11 cellular contexts compared by ENCODE assay signal in genomic region chr9:129664664-129665007, GRCh38. TPM values are rescaled to one million over a fixed set of nuclear protein-coding genes. Genes with fewer than 3 reads are reported as not detected.
A peak's percentile ranks its signal among the peaks of the same experiment; 100 is the strongest.
DNase-seq lines count a peak whose midpoint lies in the region; ATAC-seq and TF ChIP-seq lines count a peak whose summit lies in the region.
"Had no signal": no experiment of that assay in that cellular context is flagged by ENCODE, and none has a peak within 500 bp of the region (broad histone marks: within the 10 kb centered on the region; RNA-seq: fewer than 3 reads in every experiment).

No MANE protein-coding gene starts in this region.

- no peaks in the 10 kb centered on the region for H3K79me2 ChIP-seq in fibroblast of lung (ENCODE audit: control insufficient read depth, insufficient read depth, low read length)

- no peaks in the 10 kb centered on the region for H4K20me1 ChIP-seq in fibroblast of lung (ENCODE audit: control insufficient read depth, extremely low read depth, insufficient read depth, low read length)

- DNase-seq in CD4-positive, alpha-beta T cell, result no peak
- DNase-seq in NT2/D1 (ENCODE audit: low read depth, low spot score) (no peak), fibroblast of lung (ENCODE audit: low read depth in 2 of 2) (no peak), psoas muscle (no peak), amygdala (lab: John Stamatoyannopoulos, UW) (no peak), SW 1271 (lab: John Stamatoyannopoulos, UW) (no peak), SW480 (ENCODE audit: low spot score) (no peak)
- DNase-seq: effector CD4-positive, alpha-beta T cell; left lung had no signal

- peaks cover 15% of the 10 kb centered on the region for H3K27me3 ChIP-seq in CD4-positive, alpha-beta T cell (ENCODE audit: control insufficient read depth, insufficient read depth, low read length)
- H3K27me3 ChIP-seq in NT2/D1 (ENCODE audit: insufficient read depth, insufficient read length) (peaks cover 4% of the 10 kb centered on the region), fibroblast of lung (ENCODE audit: control insufficient read depth, insufficient read depth, low read length) (no peaks in the 10 kb centered on the region), psoas muscle (ENCODE audit: insufficient read depth in 3 of 3, low read length in 2 of 3) (peaks cover 0 to 60% (median 18%) of the 10 kb centered on the region in 3 donors)

- H3K4me3 ChIP-seq in NT2/D1 (ENCODE audit: insufficient read length, low read depth) (peak overlapping the region; percentile 51), fibroblast of lung (replicated peaks in 1 of 4; ENCODE audit: control extremely low read depth in 1 of 4, insufficient read depth in 1 of 4, low read depth in 3 of 4, low read length in 4 of 4) (peak overlapping the region in 1 of 4 experiments; percentile 64), psoas muscle (peak overlapping the region; percentile 47)

- 16% methylated on average over 13 of the region's 13 CpGs for WGBS in psoas muscle, 3 donors

- H3K4me1 ChIP-seq in NT2/D1 (ENCODE audit: insufficient read depth, insufficient read length) (peaks cover 23% of the 10 kb centered on the region), fibroblast of lung (ENCODE audit: control insufficient read depth, extremely low read depth, insufficient read depth, low read length) (no peaks in the 10 kb centered on the region), psoas muscle (no peaks in the 10 kb centered on the region)

- no peaks in the 10 kb centered on the region for H3K36me3 ChIP-seq in NT2/D1 (ENCODE audit: insufficient read depth, insufficient read length, low read length)
- H3K36me3 ChIP-seq in fibroblast of lung (ENCODE audit: control insufficient read depth, insufficient read depth, low read length), result no peaks in the 10 kb centered on the region
- no peaks in the 10 kb centered on the region for H3K36me3 ChIP-seq in psoas muscle (ENCODE audit: insufficient read depth in 1 of 2, low read depth in 1 of 2)
- H3K36me3 ChIP-seq: left lung had no signal

- H3K9ac ChIP-seq in NT2/D1 (ENCODE audit: insufficient read length, low read depth) (peak overlapping the region; percentile 61), fibroblast of lung (ENCODE audit: insufficient read depth, low read length) (no peak overlapping the region)

- H3K9me3 Mint-ChIP-seq in CD4-positive, alpha-beta T cell, result no peaks in the 10 kb centered on the region

- intact Hi-C loops in CD4-positive, alpha-beta T cell (cut with DNase I, micrococcal nuclease), result no loop called here
- intact Hi-C loops in psoas muscle (cut with DNase I), result no loop called here

- no peaks in the 10 kb centered on the region for H3K4me1 Mint-ChIP-seq in CD4-positive, alpha-beta T cell (ENCODE audit: low read depth)

- H3K9me3 ChIP-seq in CD4-positive, alpha-beta T cell (ENCODE audit: control insufficient read depth, low read length), result no peaks in the 10 kb centered on the region
- no peaks in the 10 kb centered on the region for H3K9me3 ChIP-seq in NT2/D1 (ENCODE audit: insufficient read depth, low read length)
- H3K9me3 ChIP-seq in fibroblast of lung (ENCODE audit: control insufficient read depth, insufficient read depth, low read depth, low read length), result no peaks in the 10 kb centered on the region
- no peaks in the 10 kb centered on the region for H3K9me3 ChIP-seq in psoas muscle
- H3K9me3 ChIP-seq: left lung had no signal

- TF ChIP-seq CTCF in CD4-positive, alpha-beta T cell (IDR thresholded peaks at IDR 0.05), result no peak
- no peak for TF ChIP-seq CTCF in fibroblast of lung (conservative IDR thresholded peaks at IDR 0.05 in 1 of 2, IDR thresholded peaks at IDR 0.05 in 1 of 2; ENCODE audit: low read depth in 1 of 2, low read length in 2 of 2)
- TF ChIP-seq CTCF in psoas muscle (IDR thresholded peaks at IDR 0.05), result no peak

- ATAC-seq in CD4-positive, alpha-beta T cell (ENCODE audit: poor library complexity), result no peak
- no peak for ATAC-seq in psoas muscle
- ATAC-seq in GM19463 (IDR thresholded peaks at IDR 0.05; ENCODE audit: unreplicated experiment), result no peak

- H3K27me3 Mint-ChIP-seq in CD4-positive, alpha-beta T cell, result peaks cover 12% of the 10 kb centered on the region

- no peak overlapping the region for H3K27ac ChIP-seq in CD4-positive, alpha-beta T cell (ENCODE audit: low read depth, low read length)
- H3K27ac ChIP-seq in fibroblast of lung (ENCODE audit: insufficient read depth, low read length), result no peak overlapping the region
- no peak overlapping the region for H3K27ac ChIP-seq in psoas muscle
- H3K27ac ChIP-seq: left lung had no signal

- no peaks in the 10 kb centered on the region for H3K36me3 Mint-ChIP-seq in CD4-positive, alpha-beta T cell (ENCODE audit: low read depth)

- H3K27ac Mint-ChIP-seq in CD4-positive, alpha-beta T cell, result no peak overlapping the region

- H3K4me3 Mint-ChIP-seq in CD4-positive, alpha-beta T cell, result peak overlapping the region; percentile 89

- POLR2A ChIA-PET in CD4-positive, alpha-beta T cell (lab: Charles Lee), result no interaction called here

- CTCF ChIA-PET in CD4-positive, alpha-beta T cell (lab: Charles Lee), result no interaction called here

- H2AFZ ChIP-seq in fibroblast of lung (ENCODE audit: low read length), result peak overlapping the region; percentile 36

- H3K4me2 ChIP-seq in fibroblast of lung (ENCODE audit: extremely low read depth, insufficient read depth, low read length), result no peak overlapping the region

RNA-seq across cellular contexts. Expression of gene PRRX2, which starts 0.8 kb away (rescaled TPM):
- total RNA-seq in CD4-positive, alpha-beta T cell, result not detected
- total RNA-seq in fibroblast of lung (4.6 and 11.7 TPM in 2 replicates), psoas muscle (1 to 10 TPM in 1 of 4 donors, under 1 TPM in 3; 0.27 to 1.1 (median 0.50) TPM)
- polyA plus RNA-seq in fibroblast of lung (3.4 and 4.4 TPM in 2 replicates), psoas muscle (under 1 TPM; 0.03 to 0.52 (median 0.34) TPM)
- polyA plus RNA-seq in fibroblast of lung (2012), result 13.0 and 15.9 TPM in 2 replicates
- polyA minus RNA-seq in fibroblast of lung (ENCODE audit: low replicate concordance), result 2.3 and 2.7 TPM in 2 replicates
- total RNA-seq: LHCN-M2 had no signal

RNA-seq across cellular contexts. Expression of gene ASB6, which starts 22.7 kb away (rescaled TPM):
- total RNA-seq in CD4-positive, alpha-beta T cell, result 10 to 100 TPM; 28.5 to 29.3 TPM
- total RNA-seq in fibroblast of lung (14.4 and 14.9 TPM in 2 replicates), psoas muscle (10 to 100 TPM in 1 of 4 donors, 1 to 10 TPM in 3; 6.3 to 11.9 (median 8.6) TPM)
- polyA plus RNA-seq in fibroblast of lung (15.4 and 21.1 TPM in 2 replicates), psoas muscle (10 to 100 TPM in 2 of 3 donors, 1 to 10 TPM in 1; 8.0 to 20.2 (median 14.9) TPM)
- 15.8 and 22.9 TPM in 2 replicates for polyA plus RNA-seq in fibroblast of lung (2012)
- polyA minus RNA-seq in fibroblast of lung (ENCODE audit: low replicate concordance), result 19.8 and 21.4 TPM in 2 replicates

RNA-seq across cellular contexts. Expression of gene NTMT1, which starts 38.7 kb away (rescaled TPM):
- total RNA-seq in CD4-positive, alpha-beta T cell, result 10 to 100 TPM; 50.7 to 52.5 TPM
- total RNA-seq in fibroblast of lung (33.1 and 34.2 TPM in 2 replicates), psoas muscle (10 to 100 TPM; 67.5 to 98.2 (median 72.0) TPM)
- polyA plus RNA-seq in fibroblast of lung (51.9 and 62.1 TPM in 2 replicates), psoas muscle (100 to 1,000 TPM in 2 of 3 donors, 10 to 100 TPM in 1; 92.9 to 178 (median 112) TPM)
- 64.3 and 83.1 TPM in 2 replicates for polyA plus RNA-seq in fibroblast of lung (2012)
- polyA minus RNA-seq in fibroblast of lung (ENCODE audit: low replicate concordance), result 33.0 and 46.7 TPM in 2 replicates

RNA-seq across cellular contexts. Expression of gene C9orf50, which starts 43.7 kb away (rescaled TPM):
- not detected for total RNA-seq in CD4-positive, alpha-beta T cell
- 0.17 and 0.26 TPM in 2 replicates for total RNA-seq in fibroblast of lung
- polyA plus RNA-seq in fibroblast of lung, result 0.14 and 0.16 TPM in 2 replicates
- 0.12 TPM in 1 of 2 replicates, not detected in the other for polyA plus RNA-seq in fibroblast of lung (2012)
- not detected in 2 replicates for polyA minus RNA-seq in fibroblast of lung (ENCODE audit: low replicate concordance)
- total RNA-seq in psoas muscle, result not detected
- polyA plus RNA-seq in psoas muscle, result not detected
- total RNA-seq: left lung, LHCN-M2 had no signal
